Comparison of ENCODE assay signal across 27 cellular contexts in the genomic region with DNA sequence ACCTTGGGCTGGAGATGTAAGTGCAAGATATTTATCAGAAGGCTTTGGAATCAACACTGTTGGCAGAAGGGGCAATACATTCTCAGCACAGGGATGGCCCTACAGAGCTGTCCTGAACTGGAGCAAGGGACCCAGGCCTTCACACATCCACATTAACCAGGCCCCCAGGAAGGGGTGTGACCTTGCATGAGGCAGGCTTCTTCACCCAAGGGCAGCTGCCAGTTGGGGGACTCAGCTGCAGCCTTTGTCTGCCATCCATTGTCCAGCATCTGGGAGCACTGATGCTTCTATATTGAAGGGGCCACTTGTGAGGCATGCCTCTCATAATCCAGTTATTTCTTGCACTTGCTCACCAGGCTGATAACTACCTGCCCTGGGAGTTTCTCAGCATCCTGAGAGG. TPM values are rescaled to one million over a fixed set of nuclear protein-coding genes. Genes with fewer than 3 reads are reported as not detected.
"Had no signal": no experiment of that assay in that cellular context is flagged by ENCODE, and none has a peak within 500 bp of the region (broad histone marks: within the 10 kb centered on the region; RNA-seq: fewer than 3 reads in every experiment).

No MANE protein-coding gene starts in this region.

- H3K36me3 Mint-ChIP-seq: stimulated activated effector memory CD8-positive, alpha-beta T cell treated with anti-CD3 and anti-CD28 coated beads, Interleukin-12 subunit alpha, Interleukin-12 subunit beta, amount 100 ng/mL, for 72 hours had no signal

- ATAC-seq: stimulated activated effector memory CD8-positive, alpha-beta T cell treated with anti-CD3 and anti-CD28 coated beads, Interleukin-12 subunit alpha, Interleukin-12 subunit beta, amount 100 ng/mL, for 72 hours; stimulated activated memory B cell treated with anti-CD40 and anti-IgM and Interleukin-4, amounts not matched to agents 10 μg/mL and 1 μg/mL and 100 μg/mL, for 72 hours; stimulated activated naive B cell treated with anti-CD40 and anti-IgM and Interleukin-4, amounts not matched to agents 10 μg/mL and 1 μg/mL and 100 μg/mL, for 72 hours; stimulated activated naive CD8-positive, alpha-beta T cell treated with anti-CD3 and anti-CD28 coated beads, Interleukin-15, amount 100 ng/mL, for 72 hours; stimulated activated naive CD8-positive, alpha-beta T cell treated with anti-CD3 and anti-CD28 coated beads, Interleukin-15, Interleukin-2, amounts not matched to agents 100 U/mL and 50 U/mL, for 24 hours had no signal

- H3K4me1 Mint-ChIP-seq: stimulated activated effector memory CD8-positive, alpha-beta T cell treated with anti-CD3 and anti-CD28 coated beads, Interleukin-12 subunit alpha, Interleukin-12 subunit beta, amount 100 ng/mL, for 72 hours; stimulated activated memory B cell treated with anti-CD40 and anti-IgM and Interleukin-4, amounts not matched to agents 10 μg/mL and 1 μg/mL and 100 μg/mL, for 72 hours; stimulated activated naive B cell treated with anti-CD40 and anti-IgM and Interleukin-4, amounts not matched to agents 10 μg/mL and 1 μg/mL and 100 μg/mL, for 72 hours; stimulated activated naive CD8-positive, alpha-beta T cell treated with anti-CD3 and anti-CD28 coated beads, Interleukin-15, amount 100 ng/mL, for 72 hours had no signal

- DNase-seq: stimulated activated CD4-positive, alpha-beta T cell treated with anti-CD3 and anti-CD28 coated beads, Interleukin-2, amount 100 ng/mL, for 48 hours; stimulated activated CD4-positive, alpha-beta T cell treated with anti-CD3 and anti-CD28 coated beads, Interleukin-4, amount 100 ng/mL, for 1 hour; stimulated activated CD4-positive, alpha-beta T cell treated with anti-CD3 and anti-CD28 coated beads, Interleukin-4, amount 100 ng/mL, for 24 hours; stimulated activated CD4-positive, alpha-beta T cell treated with anti-CD3 and anti-CD28 coated beads, Interleukin-4, amount 100 ng/mL, for 4 hours; stimulated activated CD8-positive, alpha-beta memory T cell treated with anti-CD3 and anti-CD28 coated beads, Interleukin-4, amount 100 ng/mL, for 48 hours; stimulated activated naive B cell treated with anti-CD40 and anti-IgM and Interleukin-4, amounts not matched to agents 10 μg/mL and 1 μg/mL and 100 μg/mL, for 72 hours; stimulated activated naive CD4-positive, alpha-beta T cell; stimulated activated naive CD4-positive, alpha-beta T cell treated with Interleukin-2 at 50 U/mL for 16 hours; stimulated activated naive CD8-positive, alpha-beta T cell treated with anti-CD3 and anti-CD28 coated beads, Interleukin-15, amount 100 ng/mL, for 72 hours; stimulated activated naive CD8-positive, alpha-beta T cell treated with anti-CD3 and anti-CD28 coated beads, Interleukin-15, Interleukin-2, amounts not matched to agents 100 U/mL and 50 U/mL, for 24 hours; stomach; substantia nigra; testis; thyroid gland; tibial artery; transverse colon; trophoblast cell; upper lobe of left lung; upper lobe of right lung; uterus had no signal

- H3K27me3 Mint-ChIP-seq: stimulated activated naive CD8-positive, alpha-beta T cell treated with anti-CD3 and anti-CD28 coated beads, Interleukin-15, amount 100 ng/mL, for 72 hours; stimulated activated naive CD8-positive, alpha-beta T cell treated with anti-CD3 and anti-CD28 coated beads, Interleukin-15, Interleukin-2, amounts not matched to agents 100 ng/mL and 50 ng/mL, for 24 hours; type B pancreatic cell had no signal

- H3K4me3 Mint-ChIP-seq: stimulated activated effector memory CD8-positive, alpha-beta T cell treated with anti-CD3 and anti-CD28 coated beads, Interleukin-12 subunit alpha, Interleukin-12 subunit beta, amount 100 ng/mL, for 72 hours; stimulated activated memory B cell treated with anti-CD40 and anti-IgM and Interleukin-4, amounts not matched to agents 10 μg/mL and 1 μg/mL and 100 μg/mL, for 72 hours; stimulated activated naive B cell treated with anti-CD40 and anti-IgM and Interleukin-4, amounts not matched to agents 10 μg/mL and 1 μg/mL and 100 μg/mL, for 72 hours; stimulated activated naive CD8-positive, alpha-beta T cell treated with anti-CD3 and anti-CD28 coated beads, Interleukin-15, amount 100 ng/mL, for 72 hours; stimulated activated naive CD8-positive, alpha-beta T cell treated with anti-CD3 and anti-CD28 coated beads, Interleukin-15, Interleukin-2, amounts not matched to agents 100 ng/mL and 50 ng/mL, for 24 hours; type B pancreatic cell had no signal

- H3K27ac Mint-ChIP-seq: stimulated activated effector memory CD8-positive, alpha-beta T cell treated with anti-CD3 and anti-CD28 coated beads, Interleukin-12 subunit alpha, Interleukin-12 subunit beta, amount 100 ng/mL, for 72 hours; stimulated activated memory B cell treated with anti-CD40 and anti-IgM and Interleukin-4, amounts not matched to agents 10 μg/mL and 1 μg/mL and 100 μg/mL, for 72 hours; stimulated activated naive B cell treated with anti-CD40 and anti-IgM and Interleukin-4, amounts not matched to agents 10 μg/mL and 1 μg/mL and 100 μg/mL, for 72 hours; stimulated activated naive CD8-positive, alpha-beta T cell treated with anti-CD3 and anti-CD28 coated beads, Interleukin-15, Interleukin-2, amounts not matched to agents 100 ng/mL and 50 ng/mL, for 24 hours; type B pancreatic cell had no signal

RNA-seq across cellular contexts. Expression of a gene that starts 38.3 kb away (rescaled TPM):
- total RNA-seq: subcutaneous adipose tissue, temporal lobe, thoracic aorta, thyroid gland had no signal
